In the genomic region with DNA sequence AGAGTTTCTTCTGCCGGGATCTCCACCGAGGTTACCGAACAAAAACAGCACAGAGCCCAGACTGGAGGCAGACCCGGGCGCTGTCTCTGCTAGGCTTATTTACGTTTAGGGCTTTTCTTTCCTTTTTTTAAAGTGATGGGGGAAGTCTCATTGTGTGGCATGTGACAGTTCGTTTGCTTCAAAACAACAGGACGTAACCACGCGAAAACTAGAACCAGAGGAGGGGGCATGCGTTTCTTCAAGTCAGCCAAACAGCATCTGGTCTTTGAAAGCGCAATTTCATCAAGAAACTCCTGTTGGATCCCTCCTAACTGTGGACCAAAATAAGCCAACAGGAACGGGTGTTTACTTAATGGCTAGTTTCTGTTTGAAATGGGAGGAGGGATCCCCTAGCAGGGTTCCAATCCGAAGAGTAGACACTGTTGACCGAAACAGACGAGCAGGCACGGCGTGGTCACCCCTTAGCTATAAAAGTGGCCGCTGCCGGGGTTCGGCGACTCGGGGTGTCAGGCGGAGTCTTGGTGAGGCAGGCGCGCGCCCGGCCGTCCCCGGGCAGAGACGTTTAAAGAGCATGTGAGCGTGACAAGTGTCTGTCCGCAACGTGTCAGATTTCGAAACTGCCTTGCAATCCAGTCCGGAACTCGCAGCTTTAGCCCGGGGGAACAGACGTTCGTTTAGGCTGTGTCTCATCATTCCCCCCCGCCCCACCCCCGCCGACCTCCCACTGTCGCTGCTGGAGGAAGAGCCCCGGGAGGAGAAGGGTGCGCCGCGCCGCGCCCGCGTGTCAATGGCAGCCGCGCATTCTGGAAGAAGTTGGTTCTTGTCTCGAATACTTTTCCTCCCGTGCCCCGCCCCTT, we compare ENCODE assay signal across 8 cellular contexts. TPM values are rescaled to one million over a fixed set of nuclear protein-coding genes. Genes with fewer than 3 reads are reported as not detected.
DNase-seq lines count a peak whose midpoint lies in the region; ATAC-seq and TF ChIP-seq lines count a peak whose summit lies in the region.

No MANE protein-coding gene starts in this region.

- H3K36me3 ChIP-seq in lower lobe of right lung, result no peaks in the 10 kb centered on the region

- peaks cover 22% of the 10 kb centered on the region for H3K4me1 ChIP-seq in lower lobe of right lung

- H3K27ac ChIP-seq in lower lobe of right lung, result peak overlapping the region; percentile 99

- H3K9me3 ChIP-seq in lower lobe of right lung, result no peaks in the 10 kb centered on the region

- ATAC-seq in HG02938 (IDR thresholded peaks at IDR 0.05; ENCODE audit: unreplicated experiment) (peak; percentile 42), lower lobe of right lung (peak; percentile 40 to 62)

- TF ChIP-seq CTCF in lower lobe of right lung (IDR thresholded peaks at IDR 0.05), result no peak

- H3K27me3 ChIP-seq in lower lobe of right lung (ENCODE audit: low read depth), result no peaks in the 10 kb centered on the region

- intact Hi-C loops in lower lobe of right lung (cut with DNase I), result no loop called here

- peak overlapping the region; percentile 81 for H3K4me3 ChIP-seq in lower lobe of right lung

- DNase-seq in NCI-H2081 (lab: John Stamatoyannopoulos, UW) (peak; percentile 47 to 77), NCI-H2081 treated with DMSO at 0.1 percent for 48 hours (lab: John Stamatoyannopoulos, UW) (no peak), NCI-H510A (lab: John Stamatoyannopoulos, UW) (peak; percentile 69), dermis microvascular lymphatic vessel endothelial cell (ENCODE audit: low read depth in 2 of 2) (peak; percentile 62 to 88), lower lobe of right lung (peak; percentile 92)
- DNase-seq in activated CD4-positive, alpha-beta T cell treated with anti-CD3 and anti-CD28 coated beads, Interleukin-2, amount 50 U/mL, for 1 hour, result peak; percentile 80
- DNase-seq in stimulated activated CD4-positive, alpha-beta T cell treated with anti-CD3 and anti-CD28 coated beads, TNF-alpha, amount 100 ng/mL, for 4 hours (ENCODE audit: low read depth in 3 of 3), result peak; percentile 55 to 73 (median 69)

RNA-seq across cellular contexts. Expression of a gene that starts 0.9 kb away (rescaled TPM):
- total RNA-seq in dermis microvascular lymphatic vessel endothelial cell (105 and 142 TPM in 2 replicates), lower lobe of right lung (45.8 TPM)
